Comparison of ENCODE assay signal across 17 cellular contexts in genomic region chr9:136584401-136585328, GRCh38. TPM values are rescaled to one million over a fixed set of nuclear protein-coding genes. Genes with fewer than 3 reads are reported as not detected.
DNase-seq lines count a peak whose midpoint lies in the region; ATAC-seq and TF ChIP-seq lines count a peak whose summit lies in the region.
"Had no signal": no experiment of that assay in that cellular context is flagged by ENCODE, and none has a peak within 500 bp of the region (broad histone marks: within the 10 kb centered on the region; RNA-seq: fewer than 3 reads in every experiment).

No MANE protein-coding gene starts in this region.

- no peaks in the 10 kb centered on the region for H3K27me3 ChIP-seq in HCT116 (ENCODE audit: insufficient read depth, low read length)

- POLR2A ChIA-PET in HCT116 (lab: Charles Lee): no interaction called here

- no peak overlapping the region; the same call in 1 of the 2 replicates for H3K27ac ChIP-seq in HCT116 (ENCODE audit: low read depth, low read length)
- peak overlapping the region; percentile 93 for H3K27ac ChIP-seq in substantia nigra (ENCODE audit: low read depth, low read length, poor library complexity, severe bottlenecking)
- H3K27ac ChIP-seq: C4-2B had no signal

- TF ChIP-seq POLR2A in HCT116 (IDR thresholded peaks at IDR 0.05; ENCODE audit: borderline replicate concordance, extremely low read depth, insufficient read depth, insufficient read length): no peak

- no peak for DNase-seq in HCT116 (ENCODE audit: low read depth, low spot score)
- DNase-seq in left lobe of liver (ENCODE audit: low spot score): no peak
- DNase-seq in substantia nigra (lab: John Stamatoyannopoulos, UW): peak in 6 of 49 donors; percentile 7 to 31 (median 24)
- DNase-seq in SIG-M5 treated with dmso at 0.1 percent for 504 hours (lab: John Stamatoyannopoulos, UW; ENCODE audit: unreplicated experiment): no peak
- DNase-seq in DMS53 (lab: John Stamatoyannopoulos, UW): no peak
- DNase-seq: activated naive CD8-positive, alpha-beta T cell treated with anti-CD3 and anti-CD28 coated beads for 36 hours; activated T-cell treated with anti-CD3 and anti-CD28 coated beads, Interleukin-2, amount 50 U/mL, for 1 hour; central memory CD4-positive, alpha-beta T cell; DMS153; effector memory CD4-positive, alpha-beta T cell; midbrain; NCI-H1930; NCI-H748 treated with DMSO at 0.1 percent for 48 hours; occipital lobe had no signal

- H3K36me3 ChIP-seq in HCT116 (ENCODE audit: control insufficient read depth in 1 of 2, insufficient read depth in 2 of 2, low read length in 2 of 2): no peaks in the 10 kb centered on the region

- no peak overlapping the region for H3K9ac ChIP-seq in HCT116 (ENCODE audit: low read length)

- ATAC-seq in HCT116 (peak; percentile 52; the same call in 1 of the 2 replicates), esophagus mucosa (peak; percentile 34), left lobe of liver (peak; percentile 84), GM19455 (IDR thresholded peaks at IDR 0.05; ENCODE audit: unreplicated experiment) (no peak)

- RAD21 ChIA-PET in HCT116 (lab: Charles Lee; ENCODE audit: low non-redundant PET in 1 of 2, low total read pairs in 2 of 2, uncharacterized antibody in 2 of 2, unreplicated experiment in 2 of 2): no interaction called here

- peaks cover 7 to 20% of the 10 kb centered on the region in 2 experiments; a peak in 3 of 4 replicates for H3K4me1 ChIP-seq in HCT116 (ENCODE audit: control insufficient read depth in 1 of 2, insufficient read depth in 2 of 2, low read length in 2 of 2)

- intact Hi-C loops in HCT116 (cut with micrococcal nuclease): no loop called here

- no peak overlapping the region for H3K4me3 ChIP-seq in HCT116 (replicated peaks in 1 of 2; ENCODE audit: low read depth in 1 of 2, low read length in 2 of 2)

- no TSS peak for BruUV-seq in HCT116 (replicated peaks; lab: Mats Ljungman, UMichigan)

- no peaks in the 10 kb centered on the region for H4K20me1 ChIP-seq in HCT116 (ENCODE audit: insufficient read depth)

- no peak for TF ChIP-seq CTCF in HCT116 (IDR thresholded peaks at IDR 0.05 in 2 of 3, conservative IDR thresholded peaks at IDR 0.05 in 1 of 3; ENCODE audit: borderline replicate concordance in 1 of 3, insufficient read depth in 1 of 3, low read depth in 2 of 3, low read length in 2 of 3)

- TF ChIP-seq RAD21 in HCT116 (IDR thresholded peaks at IDR 0.05; ENCODE audit: low read depth): no peak

- H3K4me2 ChIP-seq in HCT116 (ENCODE audit: low read length): no peak overlapping the region

- CTCF ChIA-PET in HCT116 (lab: Charles Lee): no interaction called here

- no peaks in the 10 kb centered on the region for H3K9me3 ChIP-seq in HCT116 (ENCODE audit: control insufficient read depth in 1 of 2, insufficient read depth in 1 of 2, low read depth in 1 of 2, low read length in 2 of 2)

- H2AFZ ChIP-seq in HCT116 (ENCODE audit: low read depth, low read length, poor library complexity, severe bottlenecking): no peak overlapping the region

- no peaks in the 10 kb centered on the region for H3K79me2 ChIP-seq in HCT116 (ENCODE audit: insufficient read depth, low read length)

- no peaks in the 10 kb centered on the region for H3K9me2 ChIP-seq in HCT116 (ENCODE audit: insufficient read depth)

TF ChIP-seq in HCT116, 20 proteins besides CTCF, POLR2A, EP300 and RAD21:
- TF ChIP-seq EGR1 (IDR thresholded peaks at IDR 0.05; ENCODE audit: low read depth): no peak
- TF ChIP-seq ZBTB33 (IDR thresholded peaks at IDR 0.05; ENCODE audit: extremely low read depth, insufficient replicate concordance, low read length): no peak
- no peak for TF ChIP-seq SP1 (IDR thresholded peaks at IDR 0.05; ENCODE audit: low read depth)
- no peak for TF ChIP-seq MAX (IDR thresholded peaks at IDR 0.05)
- no peak for TF ChIP-seq FOSL1 (IDR thresholded peaks at IDR 0.05; ENCODE audit: low read depth)

RNA-seq across cellular contexts. Expression of gene NOTCH1, which starts 38.8 kb away (rescaled TPM):
- total RNA-seq in HCT116 (2021; ENCODE audit: unreplicated experiment) (36.2 TPM), esophagus mucosa (30.6 TPM), left lobe of liver (31.9 TPM)
- polyA plus RNA-seq in HCT116 (2012): 14.8 and 21.3 TPM in 2 replicates
